In genomic region chr15:67110400-67110799, GRCh38 we compare ENCODE assay signal across 10 cellular contexts. TPM values are rescaled to one million over a fixed set of nuclear protein-coding genes. Genes with fewer than 3 reads are reported as not detected.
A peak's percentile ranks its signal among the peaks of the same experiment; 100 is the strongest.
DNase-seq lines count a peak whose midpoint lies in the region; ATAC-seq, FAIRE-seq and TF ChIP-seq lines count a peak whose summit lies in the region.
"Had no signal": no experiment of that assay in that cellular context is flagged by ENCODE, and none has a peak within 500 bp of the region (broad histone marks: within the 10 kb centered on the region; RNA-seq: fewer than 3 reads in every experiment).

No MANE protein-coding gene starts in this region.

- no peak for DNase-seq in right lobe of liver
- DNase-seq in HepG2 (ENCODE audit: low spot score), result no peak
- no peak for DNase-seq in MM.1S
- DNase-seq in immature natural killer cell, result no peak
- no peak for DNase-seq in dedifferentiated amniotic fluid mesenchymal stem cell (ENCODE audit: extremely low spot score)
- DNase-seq in stimulated activated naive CD4-positive, alpha-beta T cell treated with Interleukin-2 at 50 U/mL for 16 hours (lab: John Stamatoyannopoulos, UW), result no peak
- DNase-seq: DMS79, NCI-H510A had no signal

- no peak for TF ChIP-seq RAD21 in HepG2 (CRISPR knock-in tag; IDR thresholded peaks at IDR 0.05)

- H3K27me3 Mint-ChIP-seq in immature natural killer cell (ENCODE audit: low read depth in 3 of 3), result peaks cover 5 to 10% (median 7%) of the 10 kb centered on the region in 3 donors

- H3K79me2 ChIP-seq in HepG2 (ENCODE audit: insufficient read depth, low read length) (peaks cover 84% of the 10 kb centered on the region), MM.1S (ENCODE audit: low read length) (peaks cover 60% of the 10 kb centered on the region)

- peaks cover 0 to 26% (median 7%) of the 10 kb centered on the region in 4 donors for H3K4me1 ChIP-seq in right lobe of liver
- peaks cover 73% of the 10 kb centered on the region for H3K4me1 ChIP-seq in HepG2 (ENCODE audit: insufficient read depth, low read length)
- H3K4me1 ChIP-seq in MM.1S (ENCODE audit: low read length), result peaks cover 20% of the 10 kb centered on the region

- peaks cover 0 to 8% (median 6%) of the 10 kb centered on the region in 3 donors for H3K36me3 Mint-ChIP-seq in immature natural killer cell

- H3K27me3 ChIP-seq in right lobe of liver (no peaks in the 10 kb centered on the region), HepG2 (ENCODE audit: control insufficient read depth in 1 of 2, insufficient read depth in 2 of 2, low read length in 2 of 2) (no peaks in the 10 kb centered on the region), MM.1S (replicated peaks; ENCODE audit: insufficient read depth, low read length) (no peaks in the 10 kb centered on the region)

- H3K4me1 Mint-ChIP-seq in immature natural killer cell, result peaks cover 23 to 24% of the 10 kb centered on the region in 2 donors

- CTCF ChIA-PET in HepG2 (lab: Yijun Ruan, JAX; ENCODE audit: low intra/inter-chr PET ratio, low total read pairs), result no interaction called here

- H3K27ac Mint-ChIP-seq in immature natural killer cell, result peak overlapping the region; percentile 48 to 93 (median 82)

- POLR2A ChIA-PET in HepG2 (lab: Yijun Ruan, JAX), result no interaction called here

- TF ChIP-seq POLR2A in right lobe of liver (IDR thresholded peaks at IDR 0.05), result no peak
- no peak for TF ChIP-seq POLR2A in HepG2 (IDR thresholded peaks at IDR 0.05; ENCODE audit: insufficient read depth in 1 of 2, low read depth in 2 of 2, low read length in 2 of 2)

- H3K9me3 Mint-ChIP-seq in immature natural killer cell, result peaks cover 0 to 3% (median 0%) of the 10 kb centered on the region in 6 donors

- H3K4me3 Mint-ChIP-seq in immature natural killer cell, result peak overlapping the region; percentile 3 to 76 (median 61)

- 0 out of 2 replicates have a peak, but pooled peaks cover 5% of the 10 kb centered on the region for H3F3A ChIP-seq in MM.1S (ENCODE audit: insufficient read depth, low read length)

- no peak overlapping the region for H2AFZ ChIP-seq in HepG2 (ENCODE audit: low read length)
- no peak overlapping the region for H2AFZ ChIP-seq in MM.1S (ENCODE audit: low read length)

- no TSS peak for BruUV-seq in HepG2 (replicated peaks; lab: Mats Ljungman, UMichigan)

- no peak for TF ChIP-seq EP300 in HepG2 (IDR thresholded peaks at IDR 0.05; ENCODE audit: low read depth in 2 of 2, low read length in 2 of 2)
- no peak for TF ChIP-seq EP300 in HepG2 (CRISPR knock-in tag; IDR thresholded peaks at IDR 0.05; ENCODE audit: borderline replicate concordance)

- H3K9me3 ChIP-seq in right lobe of liver (no peaks in the 10 kb centered on the region), HepG2 (ENCODE audit: low read length) (no peaks in the 10 kb centered on the region), MM.1S (replicated peaks; ENCODE audit: insufficient read depth, low read length) (no peaks in the 10 kb centered on the region)

- intact Hi-C loops in right lobe of liver (cut with DNase I), result no loop called here
- intact Hi-C loops in HepG2 (cut with micrococcal nuclease; ENCODE audit: unreplicated experiment), result no loop called here

- no peaks in the 10 kb centered on the region for H3K9me2 ChIP-seq in MM.1S (replicated peaks; ENCODE audit: insufficient read depth, low read length)

- H3K9ac ChIP-seq in HepG2 (ENCODE audit: insufficient read depth, low read depth, low read length) (no peak overlapping the region), MM.1S (ENCODE audit: low read length) (no peak overlapping the region)

- H3K4me3 ChIP-seq in right lobe of liver (no peak overlapping the region), HepG2 (replicated peaks in 1 of 3; ENCODE audit: insufficient read depth in 1 of 3, low read depth in 2 of 3, low read length in 3 of 3) (no peak overlapping the region), MM.1S (ENCODE audit: low read length) (no peak overlapping the region)

- ATAC-seq in right lobe of liver, result no peak
- no peak for ATAC-seq in HepG2
- no peak for ATAC-seq in HG03097 (IDR thresholded peaks at IDR 0.05; ENCODE audit: low FRiP score, unreplicated experiment)
- no peak for ATAC-seq in HG03045 (IDR thresholded peaks at IDR 0.05; ENCODE audit: unreplicated experiment)

- 95% methylated on average over 3 of the region's 4 CpGs for WGBS in right lobe of liver (ENCODE audit: insufficient coverage, low coverage, low lambda C conversion rate, missing lambda C conversion rate)
- 92% methylated on average over 4 of the region's 4 CpGs for WGBS in HepG2 (ENCODE audit: low lambda C conversion rate)

- H3K27ac ChIP-seq in right lobe of liver, result peak overlapping the region in 2 of 3 donors; percentile 41 to 45
- H3K27ac ChIP-seq in HepG2 (ENCODE audit: extremely low read length, insufficient read depth, low read length), result no peak overlapping the region
- peak overlapping the region; percentile 7; the same call in 1 of the 2 replicates for H3K27ac ChIP-seq in MM.1S (ENCODE audit: low read length)

- H3K4me2 ChIP-seq in HepG2 (ENCODE audit: low read depth, low read length), result no peak overlapping the region
- H3K4me2 ChIP-seq in MM.1S (ENCODE audit: low read depth, low read length), result peak overlapping the region; percentile 30; the same call in 1 of the 2 replicates

- no peaks in the 10 kb centered on the region for H3K36me3 ChIP-seq in right lobe of liver
- H3K36me3 ChIP-seq in HepG2 (replicated peaks in 1 of 2; ENCODE audit: control insufficient read depth in 1 of 2, insufficient read depth in 2 of 2, low read length in 2 of 2), result peaks cover 4 to 17% of the 10 kb centered on the region in 2 experiments; a peak in 2 of 5 replicates
- no peaks in the 10 kb centered on the region for H3K36me3 ChIP-seq in MM.1S (replicated peaks; ENCODE audit: insufficient read depth, low read length)

- H4K20me1 ChIP-seq in HepG2 (ENCODE audit: insufficient read depth, low read length), result peaks cover 63% of the 10 kb centered on the region
- no peaks in the 10 kb centered on the region for H4K20me1 ChIP-seq in MM.1S (ENCODE audit: insufficient read depth, low read length)

- no peak for TF ChIP-seq CTCF in right lobe of liver (IDR thresholded peaks at IDR 0.05)
- no peak for TF ChIP-seq CTCF in HepG2 (CRISPR knock-in tag; IDR thresholded peaks at IDR 0.05)
- no peak for TF ChIP-seq CTCF in MM.1S (IDR thresholded peaks at IDR 0.05; ENCODE audit: low read length)

- in situ Hi-C loops in HepG2 (cut with HindIII; ENCODE audit: extremely low pct_ligation_motif_present, low pct_unique_long_range_greater_than_20kb), result no loop called here

- no peak for FAIRE-seq in HepG2 (lab: Jason Lieb, UNC)

TF ChIP-seq in HepG2, 621 proteins besides CTCF, POLR2A, EP300 and RAD21 (continues in another document):
- TF ChIP-seq ZBTB8A (CRISPR knock-in tag; IDR thresholded peaks at IDR 0.05; ENCODE audit: borderline replicate concordance, low read depth) (no peak), HNRNPK (IDR thresholded peaks at IDR 0.05; ENCODE audit: low read depth, low read length, poor library complexity, severe bottlenecking) (no peak), ASH2L (IDR thresholded peaks at IDR 0.05; ENCODE audit: insufficient read length, low read depth, low read length) (no peak), FIP1L1 (IDR thresholded peaks at IDR 0.05; ENCODE audit: borderline replicate concordance, insufficient read depth, low read depth, low read length) (no peak), CEBPG (CRISPR knock-in tag; IDR thresholded peaks at IDR 0.05) (no peak)

RNA-seq across cellular contexts. Expression of gene SMAD3, which starts 45.0 kb away (rescaled TPM):
- total RNA-seq in right lobe of liver (10 to 100 TPM in 5 of 6 experiments, 1 to 10 TPM in 1; 9.2 to 34.0 (median 14.4) TPM), HepG2 (2016; rRNA removed; fragmentation: Illumina TruSeq; extraction: Trizol) (8.6 and 10.0 TPM in 2 replicates)
- 5.9 and 6.9 TPM in 2 replicates for total RNA-seq in HepG2 (2016; cell fraction: cytosol; rRNA removed; fragmentation: Illumina TruSeq; extraction: Trizol; ENCODE audit: low read depth)
- total RNA-seq in HepG2 (2016; cell fraction: insoluble cytoplasmic fraction; rRNA removed; fragmentation: Illumina TruSeq; extraction: Trizol), result 8.6 and 9.2 TPM in 2 replicates
- total RNA-seq in HepG2 (2016; cell fraction: membrane; rRNA removed; fragmentation: Illumina TruSeq; extraction: Trizol), result 6.1 and 6.5 TPM in 2 replicates
- 15.6 and 16.8 TPM in 2 replicates for total RNA-seq in HepG2 (2016; cell fraction: nucleus; rRNA removed; fragmentation: Illumina TruSeq; extraction: Trizol)
- polyA plus RNA-seq in HepG2 (2011; rRNA removed) (56.3 and 59.1 TPM in 2 replicates), immature natural killer cell (10 to 100 TPM in 2 of 3 donors, 1 to 10 TPM in 1; 8.9 to 11.9 (median 10.0) TPM)
- polyA plus RNA-seq in HepG2 (2011; cell fraction: cytosol; rRNA removed), result 15.3 and 17.1 TPM in 2 replicates
- 92.6 and 110 TPM in 2 replicates for polyA plus RNA-seq in HepG2 (2011; cell fraction: nucleus; rRNA removed)
- 27.7 and 30.7 TPM in 2 replicates for polyA plus RNA-seq in HepG2 (2012)
- 0.69 and 1.4 TPM in 2 replicates for polyA plus RNA-seq in HepG2 (2016; cell fraction: cytosol; fragmentation: Illumina TruSeq; extraction: Trizol; ENCODE audit: low read depth)
- polyA plus RNA-seq in HepG2 (2016; cell fraction: insoluble cytoplasmic fraction; fragmentation: Illumina TruSeq; extraction: Trizol; ENCODE audit: low read depth), result 9.8 and 12.0 TPM in 2 replicates
- polyA plus RNA-seq in HepG2 (2016; cell fraction: membrane; fragmentation: Illumina TruSeq; extraction: Trizol; ENCODE audit: low read depth), result 2.7 and 3.7 TPM in 2 replicates
- 25.8 and 26.1 TPM in 2 replicates for polyA plus RNA-seq in HepG2 (2016; cell fraction: nucleus; fragmentation: Illumina TruSeq; extraction: Trizol; ENCODE audit: insufficient read depth, low read depth)
- polyA minus RNA-seq in HepG2 (2011; rRNA and poly(A)+ RNA removed; ENCODE audit: low replicate concordance), result 37.4 and 65.9 TPM in 2 replicates
- 17.8 and 26.2 TPM in 2 replicates for polyA minus RNA-seq in HepG2 (2011; cell fraction: cytosol; rRNA and poly(A)+ RNA removed)
- polyA minus RNA-seq in HepG2 (2011; cell fraction: nucleus; rRNA and poly(A)+ RNA removed), result 43.8 and 50.1 TPM in 2 replicates
